ENCODE assay signal across 14 cellular contexts in the genomic region with DNA sequence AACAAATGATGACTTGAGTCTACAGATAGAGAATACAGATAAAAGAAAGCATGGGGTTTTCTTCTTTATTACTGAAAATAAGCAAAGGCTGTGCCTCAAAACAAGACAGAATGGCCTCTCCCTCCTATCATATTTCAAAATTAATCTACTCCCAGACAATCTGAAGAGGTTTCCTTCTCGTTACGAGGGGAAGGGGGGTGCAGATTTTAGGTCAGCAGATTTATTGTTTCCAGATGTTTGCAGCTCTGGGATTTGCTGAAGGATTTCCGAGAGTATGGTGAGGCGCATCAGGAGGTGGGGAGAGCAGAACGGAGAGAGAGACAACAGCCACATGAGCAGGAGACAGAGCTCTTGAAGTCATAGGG.
DNase-seq lines count a peak whose midpoint lies in the region; ATAC-seq and TF ChIP-seq lines count a peak whose summit lies in the region.
"Had no signal": no experiment of that assay in that cellular context is flagged by ENCODE, and none has a peak within 500 bp of the region (broad histone marks: within the 10 kb centered on the region; RNA-seq: fewer than 3 reads in every experiment).

No MANE protein-coding gene starts in this region.

- 61% methylated on average over 5 of the region's 5 CpGs for WGBS in suprapubic skin

- TF ChIP-seq POLR2A in suprapubic skin (IDR thresholded peaks at IDR 0.05), result no peak

- H3K9me3 ChIP-seq in fibroblast of lung (ENCODE audit: control insufficient read depth, insufficient read depth, low read depth, low read length) (no peaks in the 10 kb centered on the region), suprapubic skin (no peaks in the 10 kb centered on the region), left lung (no peaks in the 10 kb centered on the region)
- H3K9me3 ChIP-seq: stomach had no signal

- TF ChIP-seq CTCF in fibroblast of lung (conservative IDR thresholded peaks at IDR 0.05 in 1 of 2, IDR thresholded peaks at IDR 0.05 in 1 of 2; ENCODE audit: low read depth in 1 of 2, low read length in 2 of 2) (no peak), suprapubic skin (IDR thresholded peaks at IDR 0.05) (no peak), left lung (IDR thresholded peaks at IDR 0.05) (no peak)

- DNase-seq in NCI-H1417 (lab: John Stamatoyannopoulos, UW), result peak in 2 of 3 experiments; percentile 47 to 50
- DNase-seq in NCI-H1417 treated with DMSO at 0.1 percent for 48 hours (lab: John Stamatoyannopoulos, UW), result no peak
- DNase-seq in NCI-H69 (lab: John Stamatoyannopoulos, UW), result peak; percentile 75
- DNase-seq in fibroblast of lung (ENCODE audit: low read depth in 2 of 2), result peak in 1 of 2 donors; percentile 56
- DNase-seq in suprapubic skin (ENCODE audit: low spot score in 2 of 2), result no peak
- DNase-seq in COR-L47 (lab: John Stamatoyannopoulos, UW), result no peak
- no peak for DNase-seq in left lung
- no peak for DNase-seq in putamen (ENCODE audit: low spot score)
- DNase-seq: activated gamma-delta T cell treated with Interleukin-2 at 50 U/mL for 16 hours; effector memory CD8-positive, alpha-beta T cell; naive B cell; NCI-H1436; NCI-H526 treated with DMSO at 0.1 percent for 48 hours; stomach had no signal

- H2AFZ ChIP-seq in fibroblast of lung (ENCODE audit: low read length), result peak overlapping the region; percentile 30

- no peaks in the 10 kb centered on the region for H3K79me2 ChIP-seq in fibroblast of lung (ENCODE audit: control insufficient read depth, insufficient read depth, low read length)

- H3K4me1 ChIP-seq in fibroblast of lung (ENCODE audit: control insufficient read depth, extremely low read depth, insufficient read depth, low read length) (no peaks in the 10 kb centered on the region), suprapubic skin (peaks cover 19% of the 10 kb centered on the region), left lung (no peaks in the 10 kb centered on the region)

- H3K4me3 ChIP-seq in fibroblast of lung (replicated peaks in 1 of 4; ENCODE audit: control extremely low read depth in 1 of 4, insufficient read depth in 1 of 4, low read depth in 3 of 4, low read length in 4 of 4), result no peak overlapping the region
- H3K4me3 ChIP-seq in suprapubic skin, result no peak overlapping the region
- no peak overlapping the region for H3K4me3 ChIP-seq in left lung
- H3K4me3 ChIP-seq: stomach had no signal

- no peaks in the 10 kb centered on the region for H4K20me1 ChIP-seq in fibroblast of lung (ENCODE audit: control insufficient read depth, extremely low read depth, insufficient read depth, low read length)

- peak overlapping the region; percentile 51 for H3K4me2 ChIP-seq in fibroblast of lung (ENCODE audit: extremely low read depth, insufficient read depth, low read length)

- intact Hi-C loops in left lung (cut with DNase I), result no loop called here

- no peak for ATAC-seq in left lung
- ATAC-seq: effector memory CD8-positive, alpha-beta T cell had no signal

- no peak for TF ChIP-seq EP300 in suprapubic skin (IDR thresholded peaks at IDR 0.05)

- H3K36me3 ChIP-seq in fibroblast of lung (ENCODE audit: control insufficient read depth, insufficient read depth, low read length) (no peaks in the 10 kb centered on the region), suprapubic skin (peaks cover 2% of the 10 kb centered on the region), left lung (no peaks in the 10 kb centered on the region)

- no peak overlapping the region for H3K27ac ChIP-seq in fibroblast of lung (ENCODE audit: insufficient read depth, low read length)
- H3K27ac ChIP-seq in suprapubic skin, result peak overlapping the region; percentile 7
- no peak overlapping the region for H3K27ac ChIP-seq in left lung
- H3K27ac ChIP-seq: stomach had no signal

- H3K27me3 ChIP-seq in fibroblast of lung (ENCODE audit: control insufficient read depth, insufficient read depth, low read length), result no peaks in the 10 kb centered on the region
- no peaks in the 10 kb centered on the region for H3K27me3 ChIP-seq in suprapubic skin
- no peaks in the 10 kb centered on the region for H3K27me3 ChIP-seq in left lung
- H3K27me3 ChIP-seq: stomach had no signal

- H3K9ac ChIP-seq in fibroblast of lung (ENCODE audit: insufficient read depth, low read length), result no peak overlapping the region

Comparison
In these comparisons a context has a peak if more than half of its experiments do, and no peak if none do; other contexts are left out.
1. DNase-seq: peak in NCI-H1417 (2 of 3) and NCI-H69 (single experiment); none in NCI-H1417 treated with DMSO at 0.1 percent for 48 hours (single experiment), suprapubic skin (0 of 2), COR-L47 (single experiment), left lung (0 of 2) and putamen (single experiment).